ENCODE assay signal across 16 cellular contexts in genomic region chr2:126496493-126496892, GRCh38.
DNase-seq lines count a peak whose midpoint lies in the region; ATAC-seq and TF ChIP-seq lines count a peak whose summit lies in the region.
"Had no signal": no experiment of that assay in that cellular context is flagged by ENCODE, and none has a peak within 500 bp of the region (broad histone marks: within the 10 kb centered on the region; RNA-seq: fewer than 3 reads in every experiment).

No MANE protein-coding gene starts in this region.

- no peaks in the 10 kb centered on the region for H3K79me2 ChIP-seq in OCI-LY7 (ENCODE audit: insufficient read depth, low read depth, low read length)

- DNase-seq in GM10248 (ENCODE audit: extremely low spot score), result peak; percentile 52
- no peak for DNase-seq in activated naive CD4-positive, alpha-beta T cell (lab: John Stamatoyannopoulos, UW)
- DNase-seq in ascending aorta (ENCODE audit: low spot score in 2 of 2), result no peak
- no peak for DNase-seq in posterior cingulate gyrus
- no peak for DNase-seq in OCI-LY7 (ENCODE audit: low spot score)
- DNase-seq: activated CD4-positive, alpha-beta T cell treated with anti-CD3 and anti-CD28 coated beads for 4 hours; DND-41; naive B cell; NCI-H2171 had no signal

- no peaks in the 10 kb centered on the region for H4K20me1 ChIP-seq in OCI-LY7 (ENCODE audit: insufficient read depth, low read length)

- CTCF ChIA-PET in GM10248 (lab: Yijun Ruan, JAX), result interaction anchor here (4.4 kb wide), 1 partner anchor 32 kb away, joined by 16 read pairs; no protein-coding TSS in a partner anchor
- CTCF ChIA-PET in OCI-LY7 (lab: Charles Lee; ENCODE audit: unreplicated experiment), result no interaction called here

- intact Hi-C loops in ascending aorta (cut with DNase I) (no loop called here), posterior cingulate gyrus (cut with DNase I) (no loop called here), OCI-LY7 (cut with micrococcal nuclease; ENCODE audit: unreplicated experiment) (no loop called here)

- POLR2A ChIA-PET in GM10248 (lab: Yijun Ruan, JAX) (no interaction called here), OCI-LY7 (lab: Charles Lee) (no interaction called here)

- no peaks in the 10 kb centered on the region for H3K27me3 ChIP-seq in ascending aorta
- H3K27me3 ChIP-seq: vagina had no signal

- H3K4me3 ChIP-seq in ascending aorta, result no peak overlapping the region
- no peak overlapping the region for H3K4me3 ChIP-seq in OCI-LY7 (ENCODE audit: low read depth, low read length, poor library complexity, severe bottlenecking)
- H3K4me3 ChIP-seq: coronary artery, vagina had no signal

- no peaks in the 10 kb centered on the region for H3K9me3 ChIP-seq in ascending aorta
- no peaks in the 10 kb centered on the region for H3K9me3 ChIP-seq in OCI-LY7 (ENCODE audit: low read length)
- H3K9me3 ChIP-seq: vagina had no signal

- TF ChIP-seq CTCF in GM10248 (IDR thresholded peaks at IDR 0.05; ENCODE audit: control extremely low read depth, extremely low read depth, low read depth, missing control alignments), result no peak
- no peak for TF ChIP-seq CTCF in ascending aorta (IDR thresholded peaks at IDR 0.05)
- no peak for TF ChIP-seq CTCF in OCI-LY7 (conservative IDR thresholded peaks at IDR 0.05; ENCODE audit: low read length)

- BruUV-seq in OCI-LY7 (replicated peaks; lab: Mats Ljungman, UMichigan), result no TSS peak

- no peaks in the 10 kb centered on the region for H3K9me2 ChIP-seq in OCI-LY7 (ENCODE audit: insufficient read depth, low read length)

- H3K4me1 ChIP-seq in ascending aorta (no peaks in the 10 kb centered on the region), OCI-LY7 (ENCODE audit: insufficient read depth, low read length, poor library complexity, severe bottlenecking) (no peaks in the 10 kb centered on the region)
- H3K4me1 ChIP-seq: vagina had no signal

- ATAC-seq in GM19023 (IDR thresholded peaks at IDR 0.05; ENCODE audit: unreplicated experiment) (peak; percentile 99), GM21825 (IDR thresholded peaks at IDR 0.05; ENCODE audit: unreplicated experiment) (peak; percentile 92), HG03175 (IDR thresholded peaks at IDR 0.05; ENCODE audit: unreplicated experiment) (peak; percentile 74)
- ATAC-seq: Right ventricle myocardium inferior had no signal

- H3K36me3 ChIP-seq in ascending aorta (no peaks in the 10 kb centered on the region), OCI-LY7 (ENCODE audit: insufficient read depth, low read length) (no peaks in the 10 kb centered on the region)
- H3K36me3 ChIP-seq: vagina had no signal

- no peak overlapping the region for H2AFZ ChIP-seq in OCI-LY7 (ENCODE audit: low read length)

- H3K27ac ChIP-seq in ascending aorta (no peak overlapping the region), OCI-LY7 (ENCODE audit: low read depth, low read length, poor library complexity, severe bottlenecking) (no peak overlapping the region)
- H3K27ac ChIP-seq: coronary artery, vagina had no signal

- no peak overlapping the region for H3K4me2 ChIP-seq in OCI-LY7 (ENCODE audit: low read length)
- H3K4me2 ChIP-seq: KMS-11 had no signal
